In the genomic region with DNA sequence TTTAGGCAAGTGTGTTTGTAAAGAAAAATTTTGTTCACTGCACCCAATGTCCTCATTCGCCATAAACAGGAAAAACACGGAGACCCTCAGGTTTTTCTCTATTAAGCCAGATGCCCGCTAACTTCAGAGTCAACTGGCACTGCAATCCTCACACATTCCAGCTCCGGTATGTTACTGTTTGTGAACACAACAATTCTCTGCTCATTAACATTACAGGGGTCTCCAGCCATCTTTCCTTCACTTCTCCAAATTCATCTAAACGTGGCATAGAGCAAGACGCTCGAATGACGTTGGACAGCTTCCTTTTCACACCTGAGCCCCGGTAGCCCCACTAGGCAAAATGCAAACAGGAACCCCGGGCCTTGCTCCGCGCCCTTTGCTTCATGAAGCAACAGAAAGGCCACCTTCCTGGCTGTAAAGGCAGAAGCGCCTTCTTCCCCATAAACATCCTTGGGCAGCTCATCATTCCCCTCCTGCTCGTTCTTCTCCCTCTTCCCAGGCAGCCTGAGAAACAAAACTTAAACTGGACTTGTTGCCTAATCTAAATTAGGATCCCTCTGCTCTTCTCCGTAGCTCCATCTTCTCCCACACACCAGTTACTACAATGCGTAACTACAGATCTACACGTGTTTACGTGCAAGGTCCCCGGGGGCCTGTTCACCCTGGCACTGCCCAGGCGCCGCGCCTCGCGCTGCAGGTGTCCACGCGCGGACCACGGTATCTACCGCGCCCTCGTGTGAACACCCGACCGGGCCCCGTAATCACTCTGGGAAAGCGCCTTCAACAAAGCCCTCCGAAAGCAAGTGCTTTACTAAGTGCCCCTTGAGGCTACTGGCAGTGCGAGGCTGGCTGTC, we compare ENCODE assay signal across 8 cellular contexts. TPM values are rescaled to one million over a fixed set of nuclear protein-coding genes. Genes with fewer than 3 reads are reported as not detected.
DNase-seq lines count a peak whose midpoint lies in the region; ATAC-seq and TF ChIP-seq lines count a peak whose summit lies in the region.

No MANE protein-coding gene starts in this region.

- TF ChIP-seq POLR2A in erythroblast (IDR thresholded peaks at IDR 0.05; ENCODE audit: low read length) = no peak

- H3K36me3 ChIP-seq in mucosa of stomach (ENCODE audit: control insufficient read depth, insufficient read depth, low read length) = no peaks in the 10 kb centered on the region
- peaks cover 6% of the 10 kb centered on the region for H3K36me3 ChIP-seq in upper lobe of right lung

- intact Hi-C loops in upper lobe of right lung (cut with DNase I) = no loop called here

- DNase-seq in NCI-H1436 (lab: John Stamatoyannopoulos, UW) = peak; percentile 47
- no peak for DNase-seq in NCI-H1436 treated with DMSO at 0.1 percent for 48 hours (lab: John Stamatoyannopoulos, UW)
- peak; percentile 30 for DNase-seq in LHCN-M2 (ENCODE audit: low read depth)
- DNase-seq in activated CD4-positive, alpha-beta T cell treated with anti-CD3 and anti-CD28 coated beads, Interleukin-2, amount 50 U/mL, for 48 hours = peak; percentile 33 to 40
- peak; percentile 63 to 75 for DNase-seq in erythroblast (lab: John Stamatoyannopoulos, UW)
- peak; percentile 74 for DNase-seq in upper lobe of right lung

- no peak for TF ChIP-seq CTCF in upper lobe of right lung (IDR thresholded peaks at IDR 0.05)

- H3K4me1 ChIP-seq in mucosa of stomach (ENCODE audit: control insufficient read depth, insufficient read depth, low read length) (peaks cover 23% of the 10 kb centered on the region), upper lobe of right lung (peaks cover 35% of the 10 kb centered on the region)

- H3K9ac ChIP-seq in mucosa of stomach (ENCODE audit: low read length) = peak overlapping the region; percentile 90

- H3K27ac ChIP-seq in upper lobe of right lung = peak overlapping the region; percentile 88

- H3K27me3 ChIP-seq in mucosa of stomach (ENCODE audit: control insufficient read depth, insufficient read depth, low read length) (no peaks in the 10 kb centered on the region), upper lobe of right lung (no peaks in the 10 kb centered on the region)

- H3K4me3 ChIP-seq in mucosa of stomach (ENCODE audit: low read length) (peak overlapping the region; percentile 43), upper lobe of right lung (peak overlapping the region; percentile 84)

- H3K9me3 ChIP-seq in mucosa of stomach (ENCODE audit: control insufficient read depth, low read length) (no peaks in the 10 kb centered on the region), upper lobe of right lung (no peaks in the 10 kb centered on the region)

- ATAC-seq in upper lobe of right lung = peak; percentile 19
- ATAC-seq in GM18517 (IDR thresholded peaks at IDR 0.05; ENCODE audit: unreplicated experiment) = no peak

RNA-seq across cellular contexts. Expression of gene LBR, which starts 1.2 kb away (rescaled TPM):
- total RNA-seq in LHCN-M2 (2014; rRNA removed) = 23.7 and 27.2 TPM in 2 replicates
- polyA plus RNA-seq in LHCN-M2 (2012) = 9.0 TPM
- 55.2 TPM for total RNA-seq in upper lobe of right lung
